In the genomic region with DNA sequence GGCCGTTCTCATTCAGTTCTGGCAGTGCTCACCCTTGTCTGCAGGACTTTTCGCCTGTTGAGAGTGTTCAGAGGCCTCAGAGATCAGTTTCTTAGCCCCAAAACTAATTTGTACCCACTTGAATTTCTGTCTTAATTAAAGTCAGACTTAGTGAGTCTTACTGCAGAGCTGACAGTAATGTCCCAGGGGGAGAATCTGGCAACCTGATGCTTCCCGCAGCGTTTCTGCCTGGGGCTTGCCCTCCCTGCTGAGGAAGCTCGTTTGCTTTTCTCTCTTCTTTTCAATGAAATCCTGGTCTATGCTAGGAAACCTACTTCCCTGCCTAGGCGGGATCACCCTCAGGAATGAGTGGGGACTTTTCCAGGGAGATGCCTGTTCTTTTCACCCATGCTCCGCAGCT, we compare ENCODE assay signal across 12 cellular contexts. TPM values are rescaled to one million over a fixed set of nuclear protein-coding genes. Genes with fewer than 3 reads are reported as not detected.
DNase-seq lines count a peak whose midpoint lies in the region; ATAC-seq and TF ChIP-seq lines count a peak whose summit lies in the region.
"Had no signal": no experiment of that assay in that cellular context is flagged by ENCODE, and none has a peak within 500 bp of the region (broad histone marks: within the 10 kb centered on the region; RNA-seq: fewer than 3 reads in every experiment).

No MANE protein-coding gene starts in this region.

- no peaks in the 10 kb centered on the region for H3K79me2 ChIP-seq in KMS-11 (ENCODE audit: insufficient read depth, low read depth)

- DNase-seq in CD4-positive, alpha-beta T cell, result no peak
- DNase-seq in endodermal cell, result no peak
- no peak for DNase-seq in progenitor cell of endocrine pancreas (ENCODE audit: low spot score, unreplicated experiment)
- DNase-seq in NCI-H82 treated with DMSO at 0.1 percent for 48 hours (lab: John Stamatoyannopoulos, UW; ENCODE audit: unreplicated experiment), result no peak
- no peak for DNase-seq in colonic mucosa
- no peak for DNase-seq in NCI-H1436 treated with DMSO at 0.1 percent for 48 hours (lab: John Stamatoyannopoulos, UW)
- DNase-seq: activated T-cell treated with anti-CD3 and anti-CD28 coated beads for 4 hours; NCI-H1694; stimulated activated CD8-positive, alpha-beta memory T cell treated with anti-CD3 and anti-CD28 coated beads, Interleukin-4, amount 100 ng/mL, for 48 hours had no signal

- H3K4me3 ChIP-seq in KMS-11 (IDR thresholded peaks at IDR 0.05; ENCODE audit: insufficient read depth, low read depth, low read length), result no peak overlapping the region
- H3K4me3 ChIP-seq in endodermal cell (ENCODE audit: low read length), result peak overlapping the region; percentile 38
- no peak overlapping the region for H3K4me3 ChIP-seq in colonic mucosa

- no peaks in the 10 kb centered on the region for H3K4me1 Mint-ChIP-seq in CD4-positive, alpha-beta T cell (ENCODE audit: low read depth)
- no peaks in the 10 kb centered on the region for H3K4me1 Mint-ChIP-seq in endodermal cell
- no peaks in the 10 kb centered on the region for H3K4me1 Mint-ChIP-seq in progenitor cell of endocrine pancreas (ENCODE audit: low read depth)

- H3K9ac ChIP-seq in KMS-11 (peak overlapping the region; percentile 94; the same call in 1 of the 2 replicates), endodermal cell (ENCODE audit: extremely low read depth, low read length, poor library complexity, severe bottlenecking) (no peak overlapping the region), colonic mucosa (ENCODE audit: low read depth in 2 of 2, low read length in 2 of 2) (no peak overlapping the region)

- H3K27me3 ChIP-seq in CD4-positive, alpha-beta T cell (ENCODE audit: control insufficient read depth, insufficient read depth, low read length), result no peaks in the 10 kb centered on the region
- H3K27me3 ChIP-seq in KMS-11 (ENCODE audit: insufficient read depth, low read depth) (no peaks in the 10 kb centered on the region), endodermal cell (ENCODE audit: control insufficient read depth, insufficient read depth, low read length, poor library complexity, severe bottlenecking) (no peaks in the 10 kb centered on the region), colonic mucosa (no peaks in the 10 kb centered on the region)

- peak overlapping the region; percentile 81 for H3K27ac Mint-ChIP-seq in CD4-positive, alpha-beta T cell
- H3K27ac Mint-ChIP-seq in endodermal cell (peak overlapping the region; percentile 96), progenitor cell of endocrine pancreas (peak overlapping the region; percentile 96)

- H3K27ac ChIP-seq in CD4-positive, alpha-beta T cell (ENCODE audit: low read depth, low read length), result no peak overlapping the region
- H3K27ac ChIP-seq in KMS-11 (peak overlapping the region; percentile 100), endodermal cell (ENCODE audit: low read depth, low read length) (no peak overlapping the region), colonic mucosa (no peak overlapping the region)
- H3K27ac ChIP-seq: HL-60 had no signal

- POLR2A ChIA-PET in CD4-positive, alpha-beta T cell (lab: Charles Lee), result interaction anchor here (0.6 kb wide), 1 partner anchor 294 kb away, joined by 3 read pairs; no protein-coding TSS in a partner anchor

- no peak for ATAC-seq in CD4-positive, alpha-beta T cell (ENCODE audit: poor library complexity)
- no peak for ATAC-seq in HG03460 (IDR thresholded peaks at IDR 0.05; ENCODE audit: unreplicated experiment)

- intact Hi-C loops in CD4-positive, alpha-beta T cell (cut with DNase I, micrococcal nuclease), result no loop called here
- intact Hi-C loops in colonic mucosa (cut with DNase I), result no loop called here

- no peaks in the 10 kb centered on the region for H3K9me3 Mint-ChIP-seq in CD4-positive, alpha-beta T cell
- peaks cover 31% of the 10 kb centered on the region for H3K9me3 Mint-ChIP-seq in endodermal cell
- peaks cover 3% of the 10 kb centered on the region for H3K9me3 Mint-ChIP-seq in progenitor cell of endocrine pancreas (ENCODE audit: low read depth)

- no peak overlapping the region for H3K4me2 ChIP-seq in KMS-11

- peaks cover 64% of the 10 kb centered on the region for H3K36me3 Mint-ChIP-seq in CD4-positive, alpha-beta T cell (ENCODE audit: low read depth)
- H3K36me3 Mint-ChIP-seq in endodermal cell (ENCODE audit: low read depth) (peaks cover 82% of the 10 kb centered on the region), progenitor cell of endocrine pancreas (ENCODE audit: insufficient read depth) (peaks cover 32% of the 10 kb centered on the region)

- no peak for TF ChIP-seq CTCF in CD4-positive, alpha-beta T cell (IDR thresholded peaks at IDR 0.05)
- TF ChIP-seq CTCF in KMS-11 (conservative IDR thresholded peaks at IDR 0.05; ENCODE audit: low read depth, low read length) (no peak), endodermal cell (conservative IDR thresholded peaks at IDR 0.05) (no peak), progenitor cell of endocrine pancreas (IDR thresholded peaks at IDR 0.05; ENCODE audit: unreplicated experiment) (no peak), colonic mucosa (IDR thresholded peaks at IDR 0.05) (no peak)

- H3K4me1 ChIP-seq in KMS-11 (ENCODE audit: low read depth, poor library complexity, severe bottlenecking), result peaks cover 15% of the 10 kb centered on the region
- no peaks in the 10 kb centered on the region for H3K4me1 ChIP-seq in endodermal cell (ENCODE audit: control insufficient read depth, insufficient read depth, low read length)
- no peaks in the 10 kb centered on the region for H3K4me1 ChIP-seq in colonic mucosa

- no peak overlapping the region for H2AFZ ChIP-seq in KMS-11 (ENCODE audit: low read depth)

- no peaks in the 10 kb centered on the region for H3K27me3 Mint-ChIP-seq in CD4-positive, alpha-beta T cell
- H3K27me3 Mint-ChIP-seq in endodermal cell (ENCODE audit: insufficient read depth) (no peaks in the 10 kb centered on the region), progenitor cell of endocrine pancreas (no peaks in the 10 kb centered on the region)

- H3K4me3 Mint-ChIP-seq in CD4-positive, alpha-beta T cell, result no peak overlapping the region
- no peak overlapping the region for H3K4me3 Mint-ChIP-seq in endodermal cell
- H3K4me3 Mint-ChIP-seq in progenitor cell of endocrine pancreas (ENCODE audit: low read depth), result no peak overlapping the region

- H3K36me3 ChIP-seq in KMS-11 (ENCODE audit: insufficient read depth) (no peaks in the 10 kb centered on the region; the same call in 1 of the 2 replicates), endodermal cell (ENCODE audit: control insufficient read depth, insufficient read depth, low read length) (peaks cover 79% of the 10 kb centered on the region), colonic mucosa (no peaks in the 10 kb centered on the region)

- WGBS in endodermal cell (ENCODE audit: insufficient coverage in 1 of 2, insufficient read length in 1 of 2), 2 experiments, result 92 to 94% methylated on average over 7 of the region's 7 CpGs

- H3K9me3 ChIP-seq in CD4-positive, alpha-beta T cell (ENCODE audit: control insufficient read depth, low read length), result no peaks in the 10 kb centered on the region
- peaks cover 35% of the 10 kb centered on the region for H3K9me3 ChIP-seq in endodermal cell (ENCODE audit: control insufficient read depth, low read length)
- H3K9me3 ChIP-seq in colonic mucosa, result no peaks in the 10 kb centered on the region

- no peaks in the 10 kb centered on the region for H4K20me1 ChIP-seq in KMS-11 (ENCODE audit: insufficient read depth)

- CTCF ChIA-PET in CD4-positive, alpha-beta T cell (lab: Charles Lee), result no interaction called here

RNA-seq across cellular contexts. Expression of a gene that starts 25.3 kb away (rescaled TPM):
- 1 to 10 TPM; 2.6 to 2.8 TPM for total RNA-seq in CD4-positive, alpha-beta T cell
- total RNA-seq in endodermal cell (10 to 100 TPM; 31.5 to 32.5 TPM), progenitor cell of endocrine pancreas (53.8 and 57.4 TPM in 2 replicates), colonic mucosa (1 to 10 TPM; 2.2 to 5.5 TPM)
- polyA plus RNA-seq in endodermal cell (2013, experiment 1 of 2), result 29.9 TPM
- 27.8 TPM for polyA plus RNA-seq in endodermal cell (2013, experiment 2 of 2)

RNA-seq across cellular contexts. Expression of a gene that starts 45.4 kb away (rescaled TPM):
- total RNA-seq in CD4-positive, alpha-beta T cell, result 10 to 100 TPM; 30.7 to 36.3 TPM
- 10 to 100 TPM; 74.9 to 81.2 TPM for total RNA-seq in endodermal cell
- 53.8 TPM for polyA plus RNA-seq in endodermal cell (2013, experiment 1 of 2)
- polyA plus RNA-seq in endodermal cell (2013, experiment 2 of 2), result 53.3 TPM
- total RNA-seq in progenitor cell of endocrine pancreas, result 67.9 and 72.1 TPM in 2 replicates
- total RNA-seq in colonic mucosa, result 10 to 100 TPM; 24.5 to 28.5 TPM
